Comparison of ENCODE assay signal across 1 cellular context in the genomic region with DNA sequence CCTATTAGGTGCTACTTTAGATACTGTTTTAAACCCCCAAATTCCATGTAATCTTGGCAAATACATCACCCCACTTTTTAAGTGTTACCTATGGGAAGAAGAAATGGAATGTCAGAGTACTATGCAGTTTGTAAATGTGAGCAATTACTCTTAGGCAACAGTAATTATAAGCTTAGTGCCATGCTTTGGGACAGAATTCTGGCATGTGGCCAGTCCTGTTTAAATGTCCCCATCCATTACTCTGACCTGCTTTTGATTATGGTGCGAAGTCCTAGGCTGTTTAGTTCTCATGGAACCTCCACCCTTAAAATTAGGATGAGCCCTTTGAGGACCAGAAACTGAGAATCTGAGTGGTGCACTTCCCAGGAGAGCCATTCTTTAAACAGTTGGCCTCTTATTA.
TF ChIP-seq lines count a peak whose summit lies in the region.

No MANE protein-coding gene starts in this region.

TF ChIP-seq in K562, 482 proteins besides CTCF, POLR2A, EP300 and RAD21:
- no peak for TF ChIP-seq CBX5 (IDR thresholded peaks at IDR 0.05; ENCODE audit: borderline replicate concordance, low read depth)
- peak; percentile 27; the same call in 1 of the 2 replicates for TF ChIP-seq NFIC (IDR thresholded peaks at IDR 0.05)
TF ChIP-seq in K562: peak in this region for 1.
